In genomic region chr3:123008808-123009207, GRCh38 we compare ENCODE assay signal across 24 cellular contexts. TPM values are rescaled to one million over a fixed set of nuclear protein-coding genes. Genes with fewer than 3 reads are reported as not detected.
"Had no signal": no experiment of that assay in that cellular context is flagged by ENCODE, and none has a peak within 500 bp of the region (broad histone marks: within the 10 kb centered on the region; RNA-seq: fewer than 3 reads in every experiment).

No MANE protein-coding gene starts in this region.

- H3K9me3 ChIP-seq: adrenal gland, breast epithelium, colonic mucosa, MG63, SJSA1 had no signal

- H3K27ac ChIP-seq: adrenal gland, breast epithelium, colonic mucosa, SJSA1 had no signal

- H3K36me3 ChIP-seq: adrenal gland, breast epithelium, colonic mucosa, MG63, SJSA1 had no signal

- H3K4me1 ChIP-seq: adrenal gland, breast epithelium, colonic mucosa, SJSA1 had no signal

- H3K4me3 ChIP-seq: adrenal gland, breast epithelium, colonic mucosa, MG63, SJSA1 had no signal

- DNase-seq: activated CD4-positive, alpha-beta T cell treated with anti-CD3 and anti-CD28 coated beads for 48 hours; activated CD4-positive, alpha-beta T cell treated with anti-CD3 and anti-CD28 coated beads, Interleukin-2, amount 50 U/mL, for 4 hours; activated CD4-positive, CD25-positive, alpha-beta regulatory T cell treated with anti-CD3 and anti-CD28 coated beads, Interleukin-2, amount 50 U/mL, for 72 hours; activated CD8-positive, alpha-beta memory T cell treated with anti-CD3 and anti-CD28 coated beads, Interleukin-2, amount 50 U/mL, for 48 hours; activated CD8-positive, alpha-beta T cell treated with anti-CD3 and anti-CD28 coated beads, Interleukin-2, amount 10 ng/mL, durations not matched to agents 7 days and 5 days; activated naive CD4-positive, alpha-beta T cell treated with anti-CD3 and anti-CD28 coated beads, Interleukin-2, amount 50 U/mL, for 16 hours; activated naive CD8-positive, alpha-beta T cell treated with anti-CD3 and anti-CD28 coated beads, Interleukin-2, amount 10 ng/mL, durations not matched to agents 7 days and 5 days; activated T-cell treated with anti-CD3 and anti-CD28 coated beads, Interleukin-2, amount 50 U/mL, for 1 hour; adrenal gland; anterior cingulate cortex; caudate nucleus; colonic mucosa; MG63; MV-4-11; NCI-H1092 treated with DMSO at 0.1 percent for 48 hours; NCI-H1417 treated with DMSO at 0.1 percent for 48 hours; NCI-H1694; NCI-H2029; NCI-H2107; NCI-H510A treated with DMSO at 0.1 percent for 48 hours; RPMI8226; SW 1271 had no signal

- H3K27me3 ChIP-seq: adrenal gland, breast epithelium, colonic mucosa had no signal

RNA-seq across cellular contexts. Expression of gene SEMA5B, which starts 18.8 kb away (rescaled TPM):
- total RNA-seq: activated CD8-positive, alpha-beta T cell treated with anti-CD3 and anti-CD28 coated beads, Interleukin-2, amount 10 ng/mL, durations not matched to agents 7 days and 5 days; SJSA1 had no signal
